ENCODE assay signal across 2 cellular contexts in genomic region chr6:117918454-117918853, GRCh38.
TF ChIP-seq lines count a peak whose summit lies in the region.

No MANE protein-coding gene starts in this region.

TF ChIP-seq in SK-N-SH treated with all-trans-retinoic acid at 6 μM for 48 hours, 23 proteins besides CTCF, POLR2A, EP300 and RAD21:
- TF ChIP-seq RARB (CRISPR knock-in tag; IDR thresholded peaks at IDR 0.05) (no peak), ZC3H10 (CRISPR knock-in tag; IDR thresholded peaks at IDR 0.05) (no peak), CSRNP3 (CRISPR knock-in tag; IDR thresholded peaks at IDR 0.05) (no peak), OSR1 (CRISPR knock-in tag; IDR thresholded peaks at IDR 0.05) (no peak), ZFP30 (CRISPR knock-in tag; IDR thresholded peaks at IDR 0.05) (no peak), ZNF565 (CRISPR knock-in tag; conservative IDR thresholded peaks at IDR 0.05; ENCODE audit: low read depth) (no peak), SNAI2 (CRISPR knock-in tag; IDR thresholded peaks at IDR 0.05) (no peak), PATZ1 (CRISPR knock-in tag; IDR thresholded peaks at IDR 0.05; ENCODE audit: borderline replicate concordance) (no peak), ZNF8 (CRISPR knock-in tag; IDR thresholded peaks at IDR 0.05) (no peak), TOX (CRISPR knock-in tag; IDR thresholded peaks at IDR 0.05; ENCODE audit: borderline replicate concordance) (no peak), GLIS3 (CRISPR knock-in tag; IDR thresholded peaks at IDR 0.05) (no peak), PPARA (CRISPR knock-in tag; IDR thresholded peaks at IDR 0.05; ENCODE audit: borderline replicate concordance) (no peak), ZNF70 (CRISPR knock-in tag; IDR thresholded peaks at IDR 0.05) (no peak), CSDC2 (CRISPR knock-in tag; IDR thresholded peaks at IDR 0.05) (no peak)
- TF ChIP-seq, protein P1, sequence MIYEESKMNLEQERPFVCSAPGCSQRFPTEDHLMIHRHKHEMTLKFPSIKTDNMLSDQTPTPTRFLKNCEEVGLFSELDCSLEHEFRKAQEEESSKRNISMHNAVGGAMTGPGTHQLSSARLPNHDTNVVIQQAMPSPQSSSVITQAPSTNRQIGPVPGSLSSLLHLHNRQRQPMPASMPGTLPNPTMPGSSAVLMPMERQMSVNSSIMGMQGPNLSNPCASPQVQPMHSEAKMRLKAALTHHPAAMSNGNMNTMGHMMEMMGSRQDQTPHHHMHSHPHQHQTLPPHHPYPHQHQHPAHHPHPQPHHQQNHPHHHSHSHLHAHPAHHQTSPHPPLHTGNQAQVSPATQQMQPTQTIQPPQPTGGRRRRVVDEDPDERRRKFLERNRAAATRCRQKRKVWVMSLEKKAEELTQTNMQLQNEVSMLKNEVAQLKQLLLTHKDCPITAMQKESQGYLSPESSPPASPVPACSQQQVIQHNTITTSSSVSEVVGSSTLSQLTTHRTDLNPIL (CRISPR knock-in tag; IDR thresholded peaks at IDR 0.05; ENCODE audit: low read depth): no peak

TF ChIP-seq in SK-N-SH, 30 proteins besides CTCF, POLR2A, EP300 and RAD21:
- TF ChIP-seq USF1 (IDR thresholded peaks at IDR 0.05; ENCODE audit: borderline replicate concordance, low read depth) (no peak), RCOR1 (IDR thresholded peaks at IDR 0.05; ENCODE audit: low read length) (no peak), REST (IDR thresholded peaks at IDR 0.05; ENCODE audit: low read depth, low read length) (no peak), TEAD4 (IDR thresholded peaks at IDR 0.05; ENCODE audit: borderline replicate concordance, insufficient read depth) (no peak), ELF1 (IDR thresholded peaks at IDR 0.05) (no peak), TAF1 (IDR thresholded peaks at IDR 0.05; ENCODE audit: borderline replicate concordance, low read depth, low read length) (no peak), FOXM1 (IDR thresholded peaks at IDR 0.05; ENCODE audit: low read depth) (no peak), YY1 (IDR thresholded peaks at IDR 0.05; ENCODE audit: low read depth) (no peak), FOXJ3 (CRISPR knock-in tag; IDR thresholded peaks at IDR 0.05) (no peak), MEF2A (IDR thresholded peaks at IDR 0.05; ENCODE audit: borderline replicate concordance, low read depth) (no peak), GABPA (IDR thresholded peaks at IDR 0.05; ENCODE audit: low read depth) (no peak), JUND (IDR thresholded peaks at IDR 0.05) (no peak), CHD2 (IDR thresholded peaks at IDR 0.05; ENCODE audit: low read length, partially characterized antibody) (no peak), NRF1 (IDR thresholded peaks at IDR 0.05; ENCODE audit: low read depth, low read length) (no peak), TCF12 (IDR thresholded peaks at IDR 0.05) (no peak)
- TF ChIP-seq, protein P2, sequence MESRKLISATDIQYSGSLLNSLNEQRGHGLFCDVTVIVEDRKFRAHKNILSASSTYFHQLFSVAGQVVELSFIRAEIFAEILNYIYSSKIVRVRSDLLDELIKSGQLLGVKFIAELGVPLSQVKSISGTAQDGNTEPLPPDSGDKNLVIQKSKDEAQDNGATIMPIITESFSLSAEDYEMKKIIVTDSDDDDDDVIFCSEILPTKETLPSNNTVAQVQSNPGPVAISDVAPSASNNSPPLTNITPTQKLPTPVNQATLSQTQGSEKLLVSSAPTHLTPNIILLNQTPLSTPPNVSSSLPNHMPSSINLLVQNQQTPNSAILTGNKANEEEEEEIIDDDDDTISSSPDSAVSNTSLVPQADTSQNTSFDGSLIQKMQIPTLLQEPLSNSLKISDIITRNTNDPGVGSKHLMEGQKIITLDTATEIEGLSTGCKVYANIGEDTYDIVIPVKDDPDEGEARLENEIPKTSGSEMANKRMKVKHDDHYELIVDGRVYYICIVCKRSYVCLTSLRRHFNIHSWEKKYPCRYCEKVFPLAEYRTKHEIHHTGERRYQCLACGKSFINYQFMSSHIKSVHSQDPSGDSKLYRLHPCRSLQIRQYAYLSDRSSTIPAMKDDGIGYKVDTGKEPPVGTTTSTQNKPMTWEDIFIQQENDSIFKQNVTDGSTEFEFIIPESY (IDR thresholded peaks at IDR 0.05; ENCODE audit: borderline replicate concordance, low read depth): no peak
- TF ChIP-seq, protein P3, sequence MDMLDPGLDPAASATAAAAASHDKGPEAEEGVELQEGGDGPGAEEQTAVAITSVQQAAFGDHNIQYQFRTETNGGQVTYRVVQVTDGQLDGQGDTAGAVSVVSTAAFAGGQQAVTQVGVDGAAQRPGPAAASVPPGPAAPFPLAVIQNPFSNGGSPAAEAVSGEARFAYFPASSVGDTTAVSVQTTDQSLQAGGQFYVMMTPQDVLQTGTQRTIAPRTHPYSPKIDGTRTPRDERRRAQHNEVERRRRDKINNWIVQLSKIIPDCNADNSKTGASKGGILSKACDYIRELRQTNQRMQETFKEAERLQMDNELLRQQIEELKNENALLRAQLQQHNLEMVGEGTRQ (IDR thresholded peaks at IDR 0.05; ENCODE audit: borderline replicate concordance, low read depth, low read length): no peak
